Comparison of ENCODE assay signal across 10 cellular contexts in genomic region chr1:179310721-179311120, GRCh38. TPM values are rescaled to one million over a fixed set of nuclear protein-coding genes. Genes with fewer than 3 reads are reported as not detected.
A peak's percentile ranks its signal among the peaks of the same experiment; 100 is the strongest.
DNase-seq lines count a peak whose midpoint lies in the region; ATAC-seq, FAIRE-seq and TF ChIP-seq lines count a peak whose summit lies in the region.
"Had no signal": no experiment of that assay in that cellular context is flagged by ENCODE, and none has a peak within 500 bp of the region (broad histone marks: within the 10 kb centered on the region; RNA-seq: fewer than 3 reads in every experiment).

No MANE protein-coding gene starts in this region.

- H3K9ac ChIP-seq in HCT116 (ENCODE audit: low read length) (no peak overlapping the region), K562 (ENCODE audit: insufficient read depth in 1 of 2, low read depth in 2 of 2, low read length in 2 of 2) (no peak overlapping the region)

- DNase-seq in AG09309 (ENCODE audit: low read depth) (peak; percentile 64), HCT116 (ENCODE audit: low read depth, low spot score) (no peak), K562 (ENCODE audit: extremely low read depth in 1 of 4, low spot score in 3 of 4) (no peak), kidney tubule cell (ENCODE audit: low spot score) (peak; percentile 90), NCI-H446 (lab: John Stamatoyannopoulos, UW) (no peak), NCI-H2029 treated with DMSO at 0.1 percent for 48 hours (lab: John Stamatoyannopoulos, UW) (no peak)
- DNase-seq: activated CD4-positive, alpha-beta T cell treated with anti-CD3 and anti-CD28 coated beads, Interleukin-2, amount 50 U/mL, for 48 hours; upper lobe of left lung had no signal

- TF ChIP-seq POLR2A in HCT116 (IDR thresholded peaks at IDR 0.05; ENCODE audit: borderline replicate concordance, extremely low read depth, insufficient read depth, insufficient read length): no peak
- TF ChIP-seq POLR2A in K562 (conservative IDR thresholded peaks at IDR 0.05): no peak

- BruUV-seq in HCT116 (replicated peaks; lab: Mats Ljungman, UMichigan) (no TSS peak), K562 (replicated peaks; lab: Mats Ljungman, UMichigan) (no TSS peak)

- peaks cover 0 to 3% of the 10 kb centered on the region in 2 experiments; a peak in 1 of 4 replicates for H3K36me3 ChIP-seq in HCT116 (ENCODE audit: control insufficient read depth in 1 of 2, insufficient read depth in 2 of 2, low read length in 2 of 2)
- H3K36me3 ChIP-seq in K562 (ENCODE audit: control insufficient read depth, insufficient read depth, low read length): peaks cover 9% of the 10 kb centered on the region; the same call in 2 of the 3 replicates

- in situ Hi-C loops in K562 (cut with MboI): no loop called here

- no peaks in the 10 kb centered on the region for H3K9me3 ChIP-seq in HCT116 (ENCODE audit: control insufficient read depth in 1 of 2, insufficient read depth in 1 of 2, low read depth in 1 of 2, low read length in 2 of 2)
- no peaks in the 10 kb centered on the region for H3K9me3 ChIP-seq in K562 (replicated peaks; ENCODE audit: control insufficient read depth, insufficient read depth, low read depth, low read length)
- H3K9me3 ChIP-seq: upper lobe of left lung had no signal

- no peaks in the 10 kb centered on the region for H3K9me1 ChIP-seq in K562 (ENCODE audit: control insufficient read depth, insufficient read depth, low read length)

- no peak overlapping the region for H3K4me3 ChIP-seq in AG09309 (ENCODE audit: control insufficient read depth, low read depth, low read length)
- no peak overlapping the region for H3K4me3 ChIP-seq in HCT116 (replicated peaks in 1 of 2; ENCODE audit: low read depth in 1 of 2, low read length in 2 of 2)
- H3K4me3 ChIP-seq in K562: no peak overlapping the region
- H3K4me3 ChIP-seq: upper lobe of left lung had no signal

- no peaks in the 10 kb centered on the region for H4K20me1 ChIP-seq in HCT116 (ENCODE audit: insufficient read depth)
- no peaks in the 10 kb centered on the region for H4K20me1 ChIP-seq in K562 (replicated peaks; ENCODE audit: control insufficient read depth, insufficient read depth, low read length)

- H3K79me2 ChIP-seq in HCT116 (ENCODE audit: insufficient read depth, low read length) (peaks cover 19% of the 10 kb centered on the region), K562 (ENCODE audit: control insufficient read depth, insufficient read depth, low read length) (no peaks in the 10 kb centered on the region)

- ATAC-seq in HCT116 (no peak), K562 (no peak), GM18517 (IDR thresholded peaks at IDR 0.05; ENCODE audit: unreplicated experiment) (no peak), GM21528 (IDR thresholded peaks at IDR 0.05; ENCODE audit: low FRiP score, unreplicated experiment) (no peak)

- POLR2A ChIA-PET in HCT116 (lab: Charles Lee) (no interaction called here), K562 (lab: Yijun Ruan, JAX) (interaction anchor here (0.5 to 1.4 kb wide), 2 partner anchors 13 to 65 kb away, joined by 3 to 4 read pairs; no protein-coding TSS in a partner anchor)

- H3K4me1 ChIP-seq in HCT116 (ENCODE audit: control insufficient read depth in 1 of 2, insufficient read depth in 2 of 2, low read length in 2 of 2) (peaks cover 0 to 10% of the 10 kb centered on the region in 2 experiments; a peak in 1 of 4 replicates), K562 (replicated peaks in 1 of 2; ENCODE audit: control insufficient read depth in 2 of 2, insufficient read depth in 2 of 2, low read length in 2 of 2) (peaks cover 5 to 7% of the 10 kb centered on the region in 2 experiments; a peak in 4 of 5 replicates)
- H3K4me1 ChIP-seq: upper lobe of left lung had no signal

- intact Hi-C loops in HCT116 (cut with micrococcal nuclease) (no loop called here), K562 (cut with micrococcal nuclease) (no loop called here)

- no peak overlapping the region for H2AFZ ChIP-seq in HCT116 (ENCODE audit: low read depth, low read length, poor library complexity, severe bottlenecking)
- no peak overlapping the region for H2AFZ ChIP-seq in K562 (ENCODE audit: low read depth, low read length)

- H3K4me2 ChIP-seq in HCT116 (ENCODE audit: low read length) (peak overlapping the region; percentile 6; the same call in 1 of the 2 replicates), K562 (ENCODE audit: insufficient read depth, low read length) (no peak overlapping the region)

- RAD21 ChIA-PET in HCT116 (lab: Charles Lee; ENCODE audit: low non-redundant PET in 1 of 2, low total read pairs in 2 of 2, uncharacterized antibody in 2 of 2, unreplicated experiment in 2 of 2): no interaction called here

- WGBS in K562 (ENCODE audit: insufficient coverage, low coverage, missing lambda C conversion rate): 85% methylated on average over 3 of the region's 3 CpGs

- H3K27me3 ChIP-seq in HCT116 (ENCODE audit: insufficient read depth, low read length) (no peaks in the 10 kb centered on the region), K562 (ENCODE audit: control insufficient read depth in 2 of 2, insufficient read depth in 2 of 2, low read length in 2 of 2) (no peaks in the 10 kb centered on the region)
- H3K27me3 ChIP-seq: upper lobe of left lung had no signal

- H3K27ac ChIP-seq in HCT116 (ENCODE audit: low read depth, low read length) (peak overlapping the region; percentile 1; the same call in 1 of the 2 replicates), K562 (ENCODE audit: extremely low read depth, low read depth, low read length) (no peak overlapping the region)
- H3K27ac ChIP-seq: upper lobe of left lung had no signal

- TF ChIP-seq RAD21 in HCT116 (IDR thresholded peaks at IDR 0.05; ENCODE audit: low read depth) (no peak), K562 (CRISPR knock-in tag; conservative IDR thresholded peaks at IDR 0.05 in 1 of 2, IDR thresholded peaks at IDR 0.05 in 1 of 2) (no peak)

- TF ChIP-seq EP300 in K562 (IDR thresholded peaks at IDR 0.05; ENCODE audit: low read length): no peak

- no peak for TF ChIP-seq CTCF in AG09309 (IDR thresholded peaks at IDR 0.05; ENCODE audit: control insufficient read depth, insufficient read depth, low read depth, low read length, missing control alignments)
- TF ChIP-seq CTCF in HCT116 (IDR thresholded peaks at IDR 0.05 in 2 of 3, conservative IDR thresholded peaks at IDR 0.05 in 1 of 3; ENCODE audit: borderline replicate concordance in 1 of 3, insufficient read depth in 1 of 3, low read depth in 2 of 3, low read length in 2 of 3): no peak
- TF ChIP-seq CTCF in K562 (IDR thresholded peaks at IDR 0.05 in 2 of 3, conservative IDR thresholded peaks at IDR 0.05 in 1 of 3; ENCODE audit: insufficient read depth in 2 of 3, low read depth in 1 of 3, low read length in 3 of 3): no peak

- no peaks in the 10 kb centered on the region for H3K9me2 ChIP-seq in HCT116 (ENCODE audit: insufficient read depth)

- CTCF ChIA-PET in HCT116 (lab: Charles Lee): no interaction called here
- CTCF ChIA-PET in K562 (lab: Yijun Ruan, JAX; ENCODE audit: low intra/inter-chr PET ratio): no interaction called here

- no peak for FAIRE-seq in K562 (lab: Jason Lieb, UNC)

TF ChIP-seq in HCT116, 20 proteins besides CTCF, POLR2A, EP300 and RAD21 (continues in another document):
- peak; percentile 12; the same call in 1 of the 2 replicates for TF ChIP-seq SP1 (IDR thresholded peaks at IDR 0.05; ENCODE audit: low read depth)

TF ChIP-seq in K562, 482 proteins besides CTCF, POLR2A, EP300 and RAD21 (continues in another document):
- TF ChIP-seq MCM3 (IDR thresholded peaks at IDR 0.05): no peak

RNA-seq across cellular contexts. Expression of gene SOAT1, which starts 17.1 kb away (rescaled TPM):
- total RNA-seq in HCT116 (2021; ENCODE audit: unreplicated experiment) (33.9 TPM), K562 (2014; rRNA removed) (5.5 and 7.5 TPM in 2 replicates), K562 (2014; rRNA removed; fragmentation: Illumina TruSeq; extraction: Trizol) (23.5 and 31.4 TPM in 2 replicates), K562 (2015; rRNA removed; fragmentation: Illumina TruSeq; extraction: Trizol) (17.3 and 18.4 TPM in 2 replicates), K562 (2021) (24.1 and 24.3 TPM in 2 replicates)
- 5.7 and 8.3 TPM in 2 replicates for polyA plus RNA-seq in HCT116 (2012)
- 26.8 and 37.2 TPM in 2 replicates for total RNA-seq in K562 (2011; cell fraction: chromatin; rRNA removed; ENCODE audit: low replicate concordance)
- 9.2 and 10.4 TPM in 2 replicates for total RNA-seq in K562 (2011; cell fraction: nucleolus; rRNA removed)
- total RNA-seq in K562 (2011; cell fraction: nucleoplasm; rRNA removed): 16.6 and 22.4 TPM in 2 replicates
- polyA plus RNA-seq in K562 (2011; rRNA removed) (20.5 and 29.1 TPM in 2 replicates), K562 (2014; fragmentation: Illumina TruSeq; extraction: Trizol) (23.1 and 25.4 TPM in 2 replicates), K562 (2014; fragmentation: Nextera tagmentation; extraction: Ambion mirVana) (10 to 100 TPM in 1 of 2 experiments, 1 to 10 TPM in 1; 9.2 to 11.9 TPM), K562 (2014; rRNA removed) (9.8 and 11.1 TPM in 2 replicates)
- 7.1 and 16.4 TPM in 2 replicates for polyA plus RNA-seq in K562 (2011; cell fraction: cytosol; rRNA removed)
- 6.3 and 11.4 TPM in 2 replicates for polyA plus RNA-seq in K562 (2011; cell fraction: nucleus; rRNA removed)
- polyA plus RNA-seq in K562 (2012): 9.4 and 13.0 TPM in 2 replicates
- 44.0 and 47.0 TPM in 2 replicates for polyA minus RNA-seq in K562 (2011; rRNA and poly(A)+ RNA removed)
- polyA minus RNA-seq in K562 (2011; cell fraction: cytosol; rRNA and poly(A)+ RNA removed): 8.6 and 12.0 TPM in 2 replicates
- 3.1 and 6.1 TPM in 2 replicates for polyA minus RNA-seq in K562 (2011; cell fraction: nucleus; rRNA and poly(A)+ RNA removed)

RNA-seq across cellular contexts. Expression of gene AXDND1, which starts 55.0 kb away (rescaled TPM):
- total RNA-seq in HCT116 (2021; ENCODE audit: unreplicated experiment): 2.3 TPM
- 0.69 and 0.70 TPM in 2 replicates for polyA plus RNA-seq in HCT116 (2012)
- total RNA-seq in K562 (2011; cell fraction: chromatin; rRNA removed; ENCODE audit: low replicate concordance): 0.72 TPM in 1 of 2 replicates, not detected in the other
- not detected in 2 replicates for total RNA-seq in K562 (2011; cell fraction: nucleolus; rRNA removed)
- total RNA-seq in K562 (2011; cell fraction: nucleoplasm; rRNA removed): 0.61 TPM in 1 of 2 replicates, not detected in the other
- total RNA-seq in K562 (2014; rRNA removed): 0.12 TPM in 1 of 2 replicates, not detected in the other
- 0.07 and 0.16 TPM in 2 replicates for total RNA-seq in K562 (2014; rRNA removed; fragmentation: Illumina TruSeq; extraction: Trizol)
- 0.38 TPM in 1 of 2 replicates, not detected in the other for total RNA-seq in K562 (2015; rRNA removed; fragmentation: Illumina TruSeq; extraction: Trizol)
- not detected in 2 replicates for total RNA-seq in K562 (2021)
- polyA plus RNA-seq in K562 (2011; rRNA removed): 0.04 TPM in 1 of 2 replicates, not detected in the other
- polyA plus RNA-seq in K562 (2011; cell fraction: cytosol; rRNA removed): not detected in 2 replicates
- not detected in 2 replicates for polyA plus RNA-seq in K562 (2011; cell fraction: nucleus; rRNA removed)
- 0.06 TPM in 1 of 2 replicates, not detected in the other for polyA plus RNA-seq in K562 (2012)
- 0.07 TPM in 1 of 2 replicates, not detected in the other for polyA plus RNA-seq in K562 (2014; fragmentation: Illumina TruSeq; extraction: Trizol)
- under 1 TPM; 0.03 to 0.13 TPM for polyA plus RNA-seq in K562 (2014; fragmentation: Nextera tagmentation; extraction: Ambion mirVana)
- polyA plus RNA-seq in K562 (2014; rRNA removed): not detected in 2 replicates
- polyA minus RNA-seq in K562 (2011; rRNA and poly(A)+ RNA removed): 0.12 TPM in 1 of 2 replicates, not detected in the other
- 0.29 TPM in 1 of 2 replicates, not detected in the other for polyA minus RNA-seq in K562 (2011; cell fraction: cytosol; rRNA and poly(A)+ RNA removed)
- not detected in 2 replicates for polyA minus RNA-seq in K562 (2011; cell fraction: nucleus; rRNA and poly(A)+ RNA removed)

Comparison
In these comparisons a context has a peak if more than half of its experiments do, and no peak if none do; other contexts are left out.
1. DNase-seq: peak in AG09309 (single experiment) and kidney tubule cell (single experiment); none in HCT116 (single experiment), K562 (0 of 4), NCI-H446 (0 of 2) and NCI-H2029 treated with DMSO at 0.1 percent for 48 hours (single experiment).